Comparison of ENCODE assay signal across 1 cellular context in genomic region chr2:58514252-58514651, GRCh38.
TF ChIP-seq lines count a peak whose summit lies in the region.

No MANE protein-coding gene starts in this region.

TF ChIP-seq in GM12878, 131 proteins besides CTCF, POLR2A, EP300 and RAD21 (continued from another document):
- no peak for TF ChIP-seq E2F8 (IDR thresholded peaks at IDR 0.05; ENCODE audit: low read depth, partially characterized antibody)
- no peak for TF ChIP-seq CBFB (IDR thresholded peaks at IDR 0.05; ENCODE audit: low read depth)
- TF ChIP-seq ZNF384 (IDR thresholded peaks at IDR 0.05; ENCODE audit: borderline replicate concordance, low read depth, low read length): no peak
